Comparison of ENCODE assay signal across 25 cellular contexts in genomic region chr13:71775946-71776345, GRCh38.
"Had no signal": no experiment of that assay in that cellular context is flagged by ENCODE, and none has a peak within 500 bp of the region (broad histone marks: within the 10 kb centered on the region; RNA-seq: fewer than 3 reads in every experiment).

No MANE protein-coding gene starts in this region.

- H3K27ac ChIP-seq: esophagus muscularis mucosa, foreskin keratinocyte, gastroesophageal sphincter, heart right ventricle, left lung, neural progenitor cell, parathyroid adenoma, right lobe of liver, transverse colon, upper lobe of right lung, uterus had no signal

- H3K36me3 ChIP-seq: esophagus muscularis mucosa, gastroesophageal sphincter, heart right ventricle, left lung, neural progenitor cell, right lobe of liver, transverse colon, upper lobe of right lung, uterus had no signal

- H3K4me1 ChIP-seq: foreskin keratinocyte, gastroesophageal sphincter, left lung, parathyroid adenoma, right lobe of liver, upper lobe of right lung, uterus had no signal

- H3K4me3 ChIP-seq: esophagus muscularis mucosa, gastroesophageal sphincter, heart right ventricle, left lung, neural progenitor cell, right lobe of liver, transverse colon, upper lobe of right lung, uterus had no signal

- H3K27me3 Mint-ChIP-seq: naive thymus-derived CD4-positive, alpha-beta T cell; progenitor cell of endocrine pancreas; stimulated activated naive B cell treated with anti-CD40 and anti-IgM and Interleukin-4, amounts not matched to agents 10 μg/mL and 1 μg/mL and 100 μg/mL, for 72 hours; stimulated activated naive CD8-positive, alpha-beta T cell treated with anti-CD3 and anti-CD28 coated beads, Interleukin-15, Interleukin-2, amounts not matched to agents 100 ng/mL and 50 ng/mL, for 24 hours had no signal

- H3K4me2 ChIP-seq: neural progenitor cell had no signal

- H3K9me3 Mint-ChIP-seq: endodermal cell; naive thymus-derived CD4-positive, alpha-beta T cell; nephron; neural progenitor cell; stimulated activated naive B cell treated with anti-CD40 and anti-IgM and Interleukin-4, amounts not matched to agents 10 μg/mL and 1 μg/mL and 100 μg/mL, for 72 hours; stimulated activated naive CD8-positive, alpha-beta T cell treated with anti-CD3 and anti-CD28 coated beads, Interleukin-15, Interleukin-2, amounts not matched to agents 100 ng/mL and 50 ng/mL, for 24 hours had no signal

- H2AFZ ChIP-seq: neural progenitor cell, parathyroid adenoma had no signal

- ATAC-seq: foreskin keratinocyte; gastroesophageal sphincter; heart right ventricle; left cardiac atrium; left lung; naive thymus-derived CD4-positive, alpha-beta T cell; right lobe of liver; stimulated activated naive B cell treated with anti-CD40 and anti-IgM and Interleukin-4, amounts not matched to agents 10 μg/mL and 1 μg/mL and 100 μg/mL, for 72 hours; upper lobe of right lung had no signal

- H3K4me1 Mint-ChIP-seq: naive thymus-derived CD4-positive, alpha-beta T cell; stimulated activated naive B cell treated with anti-CD40 and anti-IgM and Interleukin-4, amounts not matched to agents 10 μg/mL and 1 μg/mL and 100 μg/mL, for 72 hours had no signal

- H3K9ac ChIP-seq: neural progenitor cell, parathyroid adenoma had no signal

- H3K36me3 Mint-ChIP-seq: naive thymus-derived CD4-positive, alpha-beta T cell; stimulated activated naive B cell treated with anti-CD40 and anti-IgM and Interleukin-4, amounts not matched to agents 10 μg/mL and 1 μg/mL and 100 μg/mL, for 72 hours had no signal

- H3K27ac Mint-ChIP-seq: endodermal cell; naive thymus-derived CD4-positive, alpha-beta T cell; neural progenitor cell; stimulated activated naive B cell treated with anti-CD40 and anti-IgM and Interleukin-4, amounts not matched to agents 10 μg/mL and 1 μg/mL and 100 μg/mL, for 72 hours had no signal

- H3K4me3 Mint-ChIP-seq: endodermal cell; naive thymus-derived CD4-positive, alpha-beta T cell; nephron; neural progenitor cell; stimulated activated naive B cell treated with anti-CD40 and anti-IgM and Interleukin-4, amounts not matched to agents 10 μg/mL and 1 μg/mL and 100 μg/mL, for 72 hours; stimulated activated naive CD8-positive, alpha-beta T cell treated with anti-CD3 and anti-CD28 coated beads, Interleukin-15, Interleukin-2, amounts not matched to agents 100 ng/mL and 50 ng/mL, for 24 hours had no signal

- DNase-seq: effector CD8-positive, alpha-beta T cell; endodermal cell; foreskin keratinocyte; heart right ventricle; hippocampal formation; left cardiac atrium; left lung; mesenchymal stem cell; midbrain; naive thymus-derived CD4-positive, alpha-beta T cell; right lobe of liver; small intestine; stimulated activated CD4-positive, alpha-beta T cell treated with anti-CD3 and anti-CD28 coated beads, Interleukin-15, amount 100 ng/mL, for 24 hours; stimulated activated CD4-positive, alpha-beta T cell treated with anti-CD3 and anti-CD28 coated beads, Interleukin-2, amount 100 ng/mL, for 48 hours; stimulated activated naive B cell treated with anti-CD40 and anti-IgM and Interleukin-4, amounts not matched to agents 10 μg/mL and 1 μg/mL and 100 μg/mL, for 72 hours; transverse colon; upper lobe of right lung; uterus had no signal

- H3K27me3 ChIP-seq: esophagus muscularis mucosa, foreskin keratinocyte, gastroesophageal sphincter, heart right ventricle, left lung, neural progenitor cell, right lobe of liver, transverse colon, upper lobe of right lung, uterus had no signal

- H3K9me3 ChIP-seq: esophagus muscularis mucosa, gastroesophageal sphincter, heart right ventricle, left lung, right lobe of liver, transverse colon, upper lobe of right lung, uterus had no signal

- H3K79me2 ChIP-seq: parathyroid adenoma had no signal
